In the genomic region with DNA sequence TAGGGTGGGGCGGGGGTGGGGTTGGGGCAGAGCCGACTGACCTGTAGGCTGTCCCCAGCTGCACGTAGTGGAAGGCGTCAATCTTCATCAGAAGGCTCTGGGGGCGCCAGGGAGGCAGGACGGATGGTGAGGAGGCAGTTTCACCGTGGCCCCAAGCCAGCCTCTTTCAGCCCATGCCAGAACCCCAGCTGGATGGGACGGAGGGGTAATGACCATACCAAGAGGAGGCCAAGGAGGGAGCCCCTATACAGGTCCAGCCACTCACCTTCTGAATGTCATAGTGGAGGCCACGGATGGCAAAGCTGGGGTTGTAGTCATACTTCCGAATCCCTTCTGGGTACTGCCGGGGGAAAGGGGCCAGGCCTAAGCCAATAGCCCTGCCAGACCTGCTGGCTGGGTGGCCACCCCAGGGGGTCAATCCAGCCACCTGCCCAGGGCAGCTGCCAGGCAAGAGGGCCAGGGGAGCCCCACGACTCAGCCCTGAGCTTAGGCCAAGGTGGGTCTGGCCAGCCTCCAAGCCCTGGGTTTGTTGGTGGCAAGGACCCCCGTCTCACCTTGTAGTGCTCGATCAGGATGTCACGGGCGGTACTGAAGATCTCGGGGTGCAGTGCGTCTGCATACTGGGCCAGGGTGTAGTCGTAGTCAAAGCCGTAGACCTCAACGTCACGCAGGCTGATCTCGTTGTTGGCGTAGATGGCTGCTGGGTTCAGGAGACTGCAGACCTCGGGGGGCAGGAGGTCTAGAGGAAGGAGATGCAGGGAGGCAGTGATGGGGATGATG, we compare ENCODE assay signal across 17 cellular contexts. TPM values are rescaled to one million over a fixed set of nuclear protein-coding genes. Genes with fewer than 3 reads are reported as not detected.
A peak's percentile ranks its signal among the peaks of the same experiment; 100 is the strongest.
DNase-seq lines count a peak whose midpoint lies in the region; ATAC-seq, FAIRE-seq and TF ChIP-seq lines count a peak whose summit lies in the region.
"Had no signal": no experiment of that assay in that cellular context is flagged by ENCODE, and none has a peak within 500 bp of the region (broad histone marks: within the 10 kb centered on the region; RNA-seq: fewer than 3 reads in every experiment).

No MANE protein-coding gene starts in this region.

- no TSS peak for BruUV-seq in K562 (replicated peaks; lab: Mats Ljungman, UMichigan)

- H3K4me2 ChIP-seq in K562 (ENCODE audit: insufficient read depth, low read length) = no peak overlapping the region

- intact Hi-C loops in K562 (cut with micrococcal nuclease) (no loop called here), left colon (cut with DNase I, micrococcal nuclease) (no loop called here), sigmoid colon (cut with DNase I) (no loop called here)

- H2AFZ ChIP-seq in K562 (ENCODE audit: low read depth, low read length) = no peak overlapping the region

- TF ChIP-seq CTCF in K562 (IDR thresholded peaks at IDR 0.05 in 2 of 3, conservative IDR thresholded peaks at IDR 0.05 in 1 of 3; ENCODE audit: insufficient read depth in 2 of 3, low read depth in 1 of 3, low read length in 3 of 3) = no peak
- TF ChIP-seq CTCF in sigmoid colon (IDR thresholded peaks at IDR 0.05) = no peak

- H3K9ac ChIP-seq in K562 (ENCODE audit: insufficient read depth in 1 of 2, low read depth in 2 of 2, low read length in 2 of 2) = peak overlapping the region in 1 of 2 experiments; percentile 35; a peak in 2 of 4 replicates

- peaks cover 12 to 59% of the 10 kb centered on the region in 2 experiments for H3K4me1 ChIP-seq in K562 (replicated peaks in 1 of 2; ENCODE audit: control insufficient read depth in 2 of 2, insufficient read depth in 2 of 2, low read length in 2 of 2)
- peaks cover 0 to 26% (median 13%) of the 10 kb centered on the region in 4 donors for H3K4me1 ChIP-seq in sigmoid colon
- H3K4me1 ChIP-seq in effector memory CD4-positive, alpha-beta T cell (ENCODE audit: control insufficient read depth, insufficient read depth, low read length, poor library complexity, severe bottlenecking) = peaks cover 7% of the 10 kb centered on the region

- TF ChIP-seq EP300 in K562 (IDR thresholded peaks at IDR 0.05; ENCODE audit: low read length) (no peak), sigmoid colon (IDR thresholded peaks at IDR 0.05) (no peak)

- H3K4me3 ChIP-seq in K562 = no peak overlapping the region
- H3K4me3 ChIP-seq in sigmoid colon = no peak overlapping the region
- no peak overlapping the region for H3K4me3 ChIP-seq in effector memory CD4-positive, alpha-beta T cell (ENCODE audit: insufficient read depth, low read depth, low read length, poor library complexity, severe bottlenecking)
- H3K4me3 ChIP-seq: esophagus muscularis mucosa had no signal

- FAIRE-seq in K562 (lab: Jason Lieb, UNC) = no peak
- FAIRE-seq in H54 (lab: Jason Lieb, UNC) = no peak

- TF ChIP-seq RAD21 in K562 (CRISPR knock-in tag; conservative IDR thresholded peaks at IDR 0.05 in 1 of 2, IDR thresholded peaks at IDR 0.05 in 1 of 2) = no peak

- H3K36me3 ChIP-seq in K562 (ENCODE audit: control insufficient read depth, insufficient read depth, low read length) (peaks cover 82% of the 10 kb centered on the region; the same call in 2 of the 3 replicates), sigmoid colon (peaks cover 0 to 27% (median 7%) of the 10 kb centered on the region in 4 donors)
- no peaks in the 10 kb centered on the region for H3K36me3 ChIP-seq in effector memory CD4-positive, alpha-beta T cell (ENCODE audit: control insufficient read depth, insufficient read depth, low read length)

- no peak for ATAC-seq in activated CD4-positive, CD25-positive, alpha-beta regulatory T cell treated with anti-CD3 and anti-CD28 coated beads, Interleukin-2, amount 50 U/mL, for 24 hours
- ATAC-seq in K562 (no peak), left colon (no peak)
- ATAC-seq: activated CD8-positive, alpha-beta T cell treated with anti-CD3 and anti-CD28 coated beads for 36 hours; activated T-helper 17 cell treated with anti-CD3 and anti-CD28 coated beads, Interleukin-2, amount 50 U/mL, for 72 hours had no signal

- POLR2A ChIA-PET in K562 (lab: Yijun Ruan, JAX) = no interaction called here

- H4K20me1 ChIP-seq in K562 (replicated peaks; ENCODE audit: control insufficient read depth, insufficient read depth, low read length) = peaks cover 12% of the 10 kb centered on the region; the same call in 1 of the 2 replicates

- H3K79me2 ChIP-seq in K562 (ENCODE audit: control insufficient read depth, insufficient read depth, low read length) = peaks cover 45% of the 10 kb centered on the region

- H3K9me3 ChIP-seq in K562 (replicated peaks; ENCODE audit: control insufficient read depth, insufficient read depth, low read depth, low read length) (no peaks in the 10 kb centered on the region), sigmoid colon (no peaks in the 10 kb centered on the region)
- H3K9me3 ChIP-seq in effector memory CD4-positive, alpha-beta T cell (ENCODE audit: control insufficient read depth, low read length) = no peaks in the 10 kb centered on the region
- H3K9me3 ChIP-seq: esophagus muscularis mucosa had no signal

- no peak for TF ChIP-seq POLR2A in K562 (conservative IDR thresholded peaks at IDR 0.05)
- TF ChIP-seq POLR2A in sigmoid colon (IDR thresholded peaks at IDR 0.05) = no peak
- TF ChIP-seq POLR2A in H54 (IDR thresholded peaks at IDR 0.05; ENCODE audit: low read depth, low read length) = no peak

- H3K27ac ChIP-seq in K562 (ENCODE audit: extremely low read depth, low read depth, low read length) (no peak overlapping the region), sigmoid colon (no peak overlapping the region)
- no peak overlapping the region for H3K27ac ChIP-seq in effector memory CD4-positive, alpha-beta T cell (ENCODE audit: insufficient read depth, low read length, poor library complexity, severe bottlenecking)
- H3K27ac ChIP-seq: 22Rv1, C4-2B had no signal

- 96% methylated on average over 6 of the region's 25 CpGs for WGBS in K562 (ENCODE audit: insufficient coverage, low coverage, missing lambda C conversion rate)
- WGBS in sigmoid colon, 2 donors = 93 to 95% methylated on average over 25 of the region's 25 CpGs

- H3K27me3 ChIP-seq in K562 (ENCODE audit: control insufficient read depth in 2 of 2, insufficient read depth in 2 of 2, low read length in 2 of 2) (no peaks in the 10 kb centered on the region), sigmoid colon (no peaks in the 10 kb centered on the region)
- no peaks in the 10 kb centered on the region for H3K27me3 ChIP-seq in effector memory CD4-positive, alpha-beta T cell (replicated peaks; ENCODE audit: control insufficient read depth, insufficient read depth, low read length, poor library complexity, severe bottlenecking)
- H3K27me3 ChIP-seq: esophagus muscularis mucosa had no signal

- CTCF ChIA-PET in K562 (lab: Yijun Ruan, JAX; ENCODE audit: low intra/inter-chr PET ratio) = no interaction called here

- in situ Hi-C loops in K562 (cut with MboI) = no loop called here

- H3K9me1 ChIP-seq in K562 (ENCODE audit: control insufficient read depth, insufficient read depth, low read length) = peaks cover 17% of the 10 kb centered on the region

- peak; percentile 23 for DNase-seq in activated CD4-positive, CD25-positive, alpha-beta regulatory T cell treated with anti-CD3 and anti-CD28 coated beads, Interleukin-2, amount 50 U/mL, for 72 hours
- DNase-seq in K562 (ENCODE audit: extremely low read depth in 1 of 4, low spot score in 3 of 4) (no peak), left colon (peak; percentile 6 to 25), sigmoid colon (peak; percentile 66), H54 (ENCODE audit: insufficient read length, low spot score) (no peak)
- no peak for DNase-seq in effector memory CD4-positive, alpha-beta T cell
- DNase-seq in activated CD4-positive, alpha-beta T cell treated with anti-CD3 and anti-CD28 coated beads for 1 hour = no peak
- DNase-seq: activated CD8-positive, alpha-beta T cell treated with anti-CD3 and anti-CD28 coated beads for 36 hours; kidney glomerular epithelial cell; NCI-H446; SIG-M5; T-helper 9 cell had no signal

RNA-seq across cellular contexts. Expression of a gene that starts 4.9 kb away (rescaled TPM):
- total RNA-seq in K562 (2011; cell fraction: chromatin; rRNA removed; ENCODE audit: low replicate concordance) = 149 and 396 TPM in 2 replicates
- 249 and 262 TPM in 2 replicates for total RNA-seq in K562 (2011; cell fraction: nucleolus; rRNA removed)
- 155 and 157 TPM in 2 replicates for total RNA-seq in K562 (2011; cell fraction: nucleoplasm; rRNA removed)
- total RNA-seq in K562 (2014; rRNA removed) (122 and 177 TPM in 2 replicates), K562 (2014; rRNA removed; fragmentation: Illumina TruSeq; extraction: Trizol) (52.5 and 60.9 TPM in 2 replicates), K562 (2015; rRNA removed; fragmentation: Illumina TruSeq; extraction: Trizol) (80.5 and 88.7 TPM in 2 replicates), K562 (2021) (168 and 171 TPM in 2 replicates), left colon (10 to 100 TPM; 14.1 to 15.6 TPM), sigmoid colon (10 to 100 TPM; 13.8 to 23.7 (median 17.3) TPM)
- polyA plus RNA-seq in K562 (2011; rRNA removed) (133 and 165 TPM in 2 replicates), K562 (2014; fragmentation: Illumina TruSeq; extraction: Trizol) (140 and 168 TPM in 2 replicates), K562 (2014; fragmentation: Nextera tagmentation; extraction: Ambion mirVana) (10 to 100 TPM; 25.6 to 37.5 TPM), K562 (2014; rRNA removed) (150 and 173 TPM in 2 replicates), sigmoid colon (10 to 100 TPM in 2 of 3 donors, 1 to 10 TPM in 1; 9.0 to 32.8 (median 12.9) TPM)
- polyA plus RNA-seq in K562 (2011; cell fraction: cytosol; rRNA removed) = 143 and 272 TPM in 2 replicates
- 440 and 526 TPM in 2 replicates for polyA plus RNA-seq in K562 (2011; cell fraction: nucleus; rRNA removed)
- polyA plus RNA-seq in K562 (2012) = 107 and 154 TPM in 2 replicates
- polyA minus RNA-seq in K562 (2011; rRNA and poly(A)+ RNA removed) = 77.2 and 97.0 TPM in 2 replicates
- polyA minus RNA-seq in K562 (2011; cell fraction: cytosol; rRNA and poly(A)+ RNA removed) = 74.4 and 91.0 TPM in 2 replicates
- polyA minus RNA-seq in K562 (2011; cell fraction: nucleus; rRNA and poly(A)+ RNA removed) = 76.3 and 93.3 TPM in 2 replicates

RNA-seq across cellular contexts. Expression of a gene that starts 7.6 kb away (rescaled TPM):
- total RNA-seq in K562 (2011; cell fraction: chromatin; rRNA removed; ENCODE audit: low replicate concordance) = 16.1 and 17.7 TPM in 2 replicates
- 11.6 and 16.8 TPM in 2 replicates for total RNA-seq in K562 (2011; cell fraction: nucleolus; rRNA removed)
- total RNA-seq in K562 (2011; cell fraction: nucleoplasm; rRNA removed) = 22.7 and 45.6 TPM in 2 replicates
- total RNA-seq in K562 (2014; rRNA removed) = 28.6 and 41.1 TPM in 2 replicates
- total RNA-seq in K562 (2014; rRNA removed; fragmentation: Illumina TruSeq; extraction: Trizol) = 13.8 and 16.4 TPM in 2 replicates
- 33.8 and 38.3 TPM in 2 replicates for total RNA-seq in K562 (2015; rRNA removed; fragmentation: Illumina TruSeq; extraction: Trizol)
- total RNA-seq in K562 (2021) = 23.3 and 32.2 TPM in 2 replicates
- 10.2 and 11.3 TPM in 2 replicates for polyA plus RNA-seq in K562 (2011; rRNA removed)
- polyA plus RNA-seq in K562 (2011; cell fraction: cytosol; rRNA removed) = 12.1 and 14.9 TPM in 2 replicates
- polyA plus RNA-seq in K562 (2011; cell fraction: nucleus; rRNA removed) = 17.8 and 22.9 TPM in 2 replicates
- 36.7 and 97.1 TPM in 2 replicates for polyA plus RNA-seq in K562 (2012)
- polyA plus RNA-seq in K562 (2014; fragmentation: Illumina TruSeq; extraction: Trizol) = 18.0 and 31.0 TPM in 2 replicates
- polyA plus RNA-seq in K562 (2014; fragmentation: Nextera tagmentation; extraction: Ambion mirVana) = 10 to 100 TPM; 36.3 to 36.7 TPM
- polyA plus RNA-seq in K562 (2014; rRNA removed) = 45.3 and 55.4 TPM in 2 replicates
- polyA minus RNA-seq in K562 (2011; rRNA and poly(A)+ RNA removed) = 7.6 and 8.3 TPM in 2 replicates
- polyA minus RNA-seq in K562 (2011; cell fraction: cytosol; rRNA and poly(A)+ RNA removed) = 9.0 and 12.3 TPM in 2 replicates
- 6.5 and 9.8 TPM in 2 replicates for polyA minus RNA-seq in K562 (2011; cell fraction: nucleus; rRNA and poly(A)+ RNA removed)
- 10 to 100 TPM; 11.7 to 17.4 TPM for total RNA-seq in left colon
- 1 to 10 TPM in 3 of 4 donors, under 1 TPM in 1; 0.54 to 2.9 (median 1.9) TPM for total RNA-seq in sigmoid colon
- 10 to 100 TPM in 2 of 3 donors, 1 to 10 TPM in 1; 7.8 to 15.6 (median 11.8) TPM for polyA plus RNA-seq in sigmoid colon

RNA-seq across cellular contexts. Expression of a gene that starts 33.6 kb away (rescaled TPM):
- total RNA-seq in K562 (2011; cell fraction: chromatin; rRNA removed; ENCODE audit: low replicate concordance) = 6.3 and 21.2 TPM in 2 replicates
- 16.3 and 17.0 TPM in 2 replicates for total RNA-seq in K562 (2011; cell fraction: nucleolus; rRNA removed)
- 8.3 and 8.5 TPM in 2 replicates for total RNA-seq in K562 (2011; cell fraction: nucleoplasm; rRNA removed)
- total RNA-seq in K562 (2014; rRNA removed) (1.6 and 3.4 TPM in 2 replicates), K562 (2014; rRNA removed; fragmentation: Illumina TruSeq; extraction: Trizol) (1.1 TPM in 2 replicates), K562 (2015; rRNA removed; fragmentation: Illumina TruSeq; extraction: Trizol) (0.75 and 1.2 TPM in 2 replicates), K562 (2021) (3.9 and 4.7 TPM in 2 replicates), left colon (100 to 1,000 TPM in 1 of 2 donors, 10 to 100 TPM in 1; 51.4 to 111 TPM), sigmoid colon (100 to 1,000 TPM in 3 of 4 donors, 10 to 100 TPM in 1; 92.0 to 138 (median 120) TPM)
- polyA plus RNA-seq in K562 (2011; rRNA removed) (1.8 and 4.4 TPM in 2 replicates), K562 (2014; fragmentation: Illumina TruSeq; extraction: Trizol) (0.86 and 1.6 TPM in 2 replicates), K562 (2014; fragmentation: Nextera tagmentation; extraction: Ambion mirVana) (under 1 TPM; 0.20 TPM), K562 (2014; rRNA removed) (1.8 and 3.4 TPM in 2 replicates), sigmoid colon (10 to 100 TPM; 18.0 to 63.0 (median 58.5) TPM)
- polyA plus RNA-seq in K562 (2011; cell fraction: cytosol; rRNA removed) = 2.6 and 3.1 TPM in 2 replicates
- polyA plus RNA-seq in K562 (2011; cell fraction: nucleus; rRNA removed) = 34.1 and 41.9 TPM in 2 replicates
- 1.6 and 2.7 TPM in 2 replicates for polyA plus RNA-seq in K562 (2012)
- polyA minus RNA-seq in K562 (2011; rRNA and poly(A)+ RNA removed) = 1.6 and 2.3 TPM in 2 replicates
- 1.9 and 3.1 TPM in 2 replicates for polyA minus RNA-seq in K562 (2011; cell fraction: cytosol; rRNA and poly(A)+ RNA removed)
- 8.5 and 12.6 TPM in 2 replicates for polyA minus RNA-seq in K562 (2011; cell fraction: nucleus; rRNA and poly(A)+ RNA removed)

Comparison
In these comparisons a context has a peak if more than half of its experiments do, and no peak if none do; other contexts are left out.
1. DNase-seq: peak in activated CD4-positive, CD25-positive, alpha-beta regulatory T cell treated with anti-CD3 and anti-CD28 coated beads, Interleukin-2, amount 50 U/mL, for 72 hours (single experiment), left colon (2 of 2) and sigmoid colon (single experiment); none in K562 (0 of 4), H54 (single experiment), effector memory CD4-positive, alpha-beta T cell (0 of 3) and activated CD4-positive, alpha-beta T cell treated with anti-CD3 and anti-CD28 coated beads for 1 hour (single experiment).